Comparison of ENCODE assay signal across 8 cellular contexts in the genomic region with DNA sequence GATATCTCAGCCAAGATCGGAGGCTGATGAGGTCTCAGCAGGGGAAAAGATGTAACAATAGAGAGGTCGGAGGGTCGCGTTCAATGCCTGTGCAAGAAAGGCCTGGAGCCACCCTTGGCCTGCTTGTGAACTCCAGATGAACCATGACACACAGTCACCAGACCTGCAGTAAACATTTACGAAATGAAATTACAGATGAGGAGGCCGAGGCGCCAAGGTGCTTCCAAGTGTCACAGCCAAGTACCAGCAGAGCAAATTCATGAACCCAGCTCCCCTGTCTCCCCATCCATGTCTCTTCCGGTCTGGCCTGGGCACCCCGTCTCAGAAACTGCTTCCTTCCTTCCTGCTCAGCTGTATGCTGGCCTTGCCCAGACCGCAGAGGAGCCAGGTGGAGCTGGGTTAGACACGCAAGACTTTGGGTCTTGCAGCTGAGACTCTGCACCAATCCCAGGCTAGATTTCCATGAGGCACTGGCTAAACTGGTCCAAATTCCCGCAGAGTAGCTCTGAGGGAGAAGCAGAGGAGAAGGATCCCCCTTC. TPM values are rescaled to one million over a fixed set of nuclear protein-coding genes. Genes with fewer than 3 reads are reported as not detected.
DNase-seq lines count a peak whose midpoint lies in the region; ATAC-seq lines count a peak whose summit lies in the region.

No MANE protein-coding gene starts in this region.

- no peak overlapping the region for H4K12ac ChIP-seq in trophoblast cell (ENCODE audit: low read depth, low read length)

- no peaks in the 10 kb centered on the region for H3K27me3 ChIP-seq in trophoblast cell (ENCODE audit: insufficient read depth, low read length)

- no peaks in the 10 kb centered on the region for H3K79me2 ChIP-seq in trophoblast cell (ENCODE audit: control insufficient read depth, insufficient read depth, low read length, poor library complexity)

- ATAC-seq in GM18907 (IDR thresholded peaks at IDR 0.05; ENCODE audit: unreplicated experiment) (peak; percentile 70), GM18511 (IDR thresholded peaks at IDR 0.05; ENCODE audit: unreplicated experiment) (no peak), HG03025 (IDR thresholded peaks at IDR 0.05; ENCODE audit: low FRiP score, unreplicated experiment) (no peak), GM18519 (IDR thresholded peaks at IDR 0.05; ENCODE audit: low FRiP score, unreplicated experiment) (no peak)
- ATAC-seq in activated naive CD4-positive, alpha-beta T cell treated with anti-CD3 and anti-CD28 coated beads, Interleukin-2, amount 50 U/mL, for 72 hours: peak; percentile 33 to 86

- peaks cover 14 to 23% of the 10 kb centered on the region in 2 experiments for H3K36me3 ChIP-seq in trophoblast cell (ENCODE audit: control insufficient read depth in 1 of 2, insufficient read depth in 2 of 2, low read length in 2 of 2)

- H3K9ac ChIP-seq in trophoblast cell (ENCODE audit: low read length): no peak overlapping the region

- peaks cover 13 to 26% of the 10 kb centered on the region in 2 experiments for H3K4me1 ChIP-seq in trophoblast cell (ENCODE audit: control insufficient read depth in 1 of 2, insufficient read depth in 2 of 2, low read length in 2 of 2)

- H3K27ac ChIP-seq in trophoblast cell (ENCODE audit: low read depth, low read length): no peak overlapping the region

- no peak overlapping the region for H3K4me2 ChIP-seq in trophoblast cell (ENCODE audit: low read length)

- no peak overlapping the region for H2BK120ac ChIP-seq in trophoblast cell (ENCODE audit: insufficient read depth, low read length, poor library complexity)

- H3K9me3 Mint-ChIP-seq in activated naive CD4-positive, alpha-beta T cell treated with anti-CD3 and anti-CD28 coated beads, Interleukin-2, amount 50 U/mL, for 72 hours: no peaks in the 10 kb centered on the region

- WGBS in trophoblast cell (ENCODE audit: extremely low coverage, insufficient coverage, insufficient read length): no CpG with 5 or more reads among the region's 12 CpGs

- no peak overlapping the region for H3K18ac ChIP-seq in trophoblast cell (ENCODE audit: low read length)

- peak overlapping the region; percentile 80 to 92 for H3K27ac Mint-ChIP-seq in activated naive CD4-positive, alpha-beta T cell treated with anti-CD3 and anti-CD28 coated beads, Interleukin-2, amount 50 U/mL, for 72 hours

- H2AK5ac ChIP-seq in trophoblast cell (ENCODE audit: low read length): no peak overlapping the region

- no peak overlapping the region for H2BK5ac ChIP-seq in trophoblast cell (ENCODE audit: low read depth, low read length, poor library complexity)

- no peak overlapping the region for H2BK12ac ChIP-seq in trophoblast cell (ENCODE audit: low read length)

- no peaks in the 10 kb centered on the region for H3K79me1 ChIP-seq in trophoblast cell (ENCODE audit: low read length)

- H2AFZ ChIP-seq in trophoblast cell (ENCODE audit: insufficient read depth, low read length, poor library complexity): no peak overlapping the region

- no peak overlapping the region for H3K23ac ChIP-seq in trophoblast cell (ENCODE audit: low read length)

- no peak overlapping the region for H3K4ac ChIP-seq in trophoblast cell (ENCODE audit: low read depth, low read length)

- H3K36me3 Mint-ChIP-seq in activated naive CD4-positive, alpha-beta T cell treated with anti-CD3 and anti-CD28 coated beads, Interleukin-2, amount 50 U/mL, for 72 hours: peaks cover 7 to 8% of the 10 kb centered on the region in 2 donors

- H3K9me3 ChIP-seq in trophoblast cell (ENCODE audit: insufficient read depth, low read depth, low read length): no peaks in the 10 kb centered on the region

- no peak overlapping the region for H4K91ac ChIP-seq in trophoblast cell (ENCODE audit: low read depth, low read length)

- no peak overlapping the region for H3K14ac ChIP-seq in trophoblast cell (ENCODE audit: low read length)

- DNase-seq in Kasumi-1 (lab: John Stamatoyannopoulos, UW) (peak; percentile 37 to 58), trophoblast cell (peak; percentile 25 to 45), NCI-H2081 (lab: John Stamatoyannopoulos, UW) (no peak)
- peak in 1 of 2 donors; percentile 61 for DNase-seq in activated naive CD4-positive, alpha-beta T cell treated with anti-CD3 and anti-CD28 coated beads, Interleukin-2, amount 50 U/mL, for 72 hours (ENCODE audit: low spot score in 2 of 2)

- no peak overlapping the region for H3K4me3 ChIP-seq in trophoblast cell (ENCODE audit: low read depth, low read length)

- H4K8ac ChIP-seq in trophoblast cell (ENCODE audit: low read depth, low read length): no peak overlapping the region

RNA-seq across cellular contexts. Expression of a gene that starts 48.1 kb away (rescaled TPM):
- total RNA-seq in activated naive CD4-positive, alpha-beta T cell treated with anti-CD3 and anti-CD28 coated beads, Interleukin-2, amount 50 U/mL, for 72 hours: 10 to 100 TPM; 80.0 to 81.4 TPM
- polyA plus RNA-seq in trophoblast cell (2013): 95.8 and 99.2 TPM in 2 replicates

Comparison
In these comparisons a context has a peak if more than half of its experiments do, and no peak if none do; other contexts are left out.
1. ATAC-seq: peak in GM18907 (single experiment) and activated naive CD4-positive, alpha-beta T cell treated with anti-CD3 and anti-CD28 coated beads, Interleukin-2, amount 50 U/mL, for 72 hours (2 of 2); none in GM18511 (single experiment), HG03025 (single experiment) and GM18519 (single experiment).
2. DNase-seq: peak in Kasumi-1 (2 of 2) and trophoblast cell (2 of 2); none in NCI-H2081 (0 of 2).